ENCODE assay signal across 15 cellular contexts in genomic region chr21:44862869-44863685, GRCh38. TPM values are rescaled to one million over a fixed set of nuclear protein-coding genes. Genes with fewer than 3 reads are reported as not detected.
DNase-seq lines count a peak whose midpoint lies in the region; ATAC-seq and TF ChIP-seq lines count a peak whose summit lies in the region.
"Had no signal": no experiment of that assay in that cellular context is flagged by ENCODE, and none has a peak within 500 bp of the region (broad histone marks: within the 10 kb centered on the region; RNA-seq: fewer than 3 reads in every experiment).

No MANE protein-coding gene starts in this region.

- no peaks in the 10 kb centered on the region for H3K9me2 ChIP-seq in GM23338 (ENCODE audit: insufficient read depth)

- H3K79me2 ChIP-seq in GM23338 (replicated peaks; ENCODE audit: insufficient read depth): peaks cover 92% of the 10 kb centered on the region

- BruUV-seq in A673 (replicated peaks; lab: Mats Ljungman, UMichigan): no TSS peak

- no peak overlapping the region for H2AK5ac ChIP-seq in neuronal stem cell (ENCODE audit: low read depth, low read length)

- peaks cover 40% of the 10 kb centered on the region for H3K79me1 ChIP-seq in neuronal stem cell (ENCODE audit: low read depth, low read length)

- H3K9me3 ChIP-seq in A673 (ENCODE audit: low read depth, low read length, poor library complexity, severe bottlenecking): no peaks in the 10 kb centered on the region
- H3K9me3 ChIP-seq in neuronal stem cell (replicated peaks in 1 of 2; ENCODE audit: control insufficient read depth in 2 of 2, insufficient read depth in 1 of 2, low read depth in 1 of 2, low read length in 2 of 2): no peaks in the 10 kb centered on the region

- H3K4me3 ChIP-seq in A673 (ENCODE audit: low read depth, low read length, poor library complexity, severe bottlenecking): no peak overlapping the region
- no peak overlapping the region for H3K4me3 ChIP-seq in GM23338
- no peak overlapping the region for H3K4me3 ChIP-seq in neuronal stem cell (ENCODE audit: low read length in 2 of 2)

- H2AFZ ChIP-seq in GM23338 (no peak overlapping the region), neuronal stem cell (ENCODE audit: low read length) (no peak overlapping the region)

- H3K9ac ChIP-seq in neuronal stem cell (ENCODE audit: low read depth, low read length, poor library complexity): no peak overlapping the region

- no peak overlapping the region for H3K23ac ChIP-seq in neuronal stem cell (ENCODE audit: low read depth, low read length, poor library complexity)

- H3K4me1 ChIP-seq in A673 (ENCODE audit: insufficient read depth, low read length, poor library complexity, severe bottlenecking) (peaks cover 17% of the 10 kb centered on the region), GM23338 (ENCODE audit: insufficient read depth) (peaks cover 14% of the 10 kb centered on the region; the same call in 1 of the 2 replicates), neuronal stem cell (ENCODE audit: control insufficient read depth in 2 of 2, insufficient read depth in 1 of 2, low read depth in 1 of 2, low read length in 2 of 2) (peaks cover 4 to 11% of the 10 kb centered on the region in 2 donors)

- peaks cover 30% of the 10 kb centered on the region for H3K4me1 Mint-ChIP-seq in GM23338
- peaks cover 80% of the 10 kb centered on the region for H3K4me1 Mint-ChIP-seq in dendritic cell treated with granulocyte-macrophage colony-stimulating factor and Interleukin-4, amounts not matched to agents 40 ng/mL and 50 ng/mL, for 4 days (ENCODE audit: low read depth)

- TF ChIP-seq CTCF in A673 (conservative IDR thresholded peaks at IDR 0.05; ENCODE audit: low read depth, low read length) (no peak), GM23338 (conservative IDR thresholded peaks at IDR 0.05; ENCODE audit: low read depth in 2 of 2) (no peak)

- H3K14ac ChIP-seq in neuronal stem cell (ENCODE audit: low read length): no peak overlapping the region

- ATAC-seq in GM23338: no peak
- ATAC-seq: CD8-positive, alpha-beta T cell had no signal

- POLR2A ChIA-PET in A673 (lab: Charles Lee; ENCODE audit: low non-redundant PET): no interaction called here

- no peaks in the 10 kb centered on the region for H3K9me3 Mint-ChIP-seq in GM23338
- no peaks in the 10 kb centered on the region for H3K9me3 Mint-ChIP-seq in dendritic cell treated with granulocyte-macrophage colony-stimulating factor and Interleukin-4, amounts not matched to agents 40 ng/mL and 50 ng/mL, for 4 days
- H3K9me3 Mint-ChIP-seq: CD8-positive, alpha-beta T cell had no signal

- H3K27me3 ChIP-seq in A673 (replicated peaks; ENCODE audit: insufficient read depth, low read depth, low read length, poor library complexity) (no peaks in the 10 kb centered on the region), GM23338 (ENCODE audit: insufficient read depth) (no peaks in the 10 kb centered on the region), neuronal stem cell (ENCODE audit: control insufficient read depth in 3 of 3, insufficient read depth in 3 of 3, low read depth in 1 of 3, low read length in 3 of 3) (no peaks in the 10 kb centered on the region)

- no CpG with 5 or more reads among the region's 25 CpGs for WGBS in neuronal stem cell (ENCODE audit: extremely low coverage in 2 of 2, insufficient read length in 2 of 2, insufficient replicate concordance in 1 of 2), 2 donors

- no peaks in the 10 kb centered on the region for H3F3A ChIP-seq in GM23338 (replicated peaks; ENCODE audit: low read depth)

- peak overlapping the region; percentile 49; the same call in 1 of the 2 replicates for H3K27ac Mint-ChIP-seq in GM23338
- H3K27ac Mint-ChIP-seq in dendritic cell treated with granulocyte-macrophage colony-stimulating factor and Interleukin-4, amounts not matched to agents 40 ng/mL and 50 ng/mL, for 4 days: peak overlapping the region; percentile 31
- H3K27ac Mint-ChIP-seq: CD8-positive, alpha-beta T cell had no signal

- H3K27ac ChIP-seq in A673 (ENCODE audit: low read depth, low read length, poor library complexity, severe bottlenecking) (peak overlapping the region; percentile 30), GM23338 (ENCODE audit: low read depth) (no peak overlapping the region), neuronal stem cell (replicated peaks; ENCODE audit: low read length) (no peak overlapping the region)

- CTCF ChIA-PET in A673 (lab: Charles Lee): no interaction called here

- intact Hi-C loops in A673 (cut with micrococcal nuclease; ENCODE audit: unreplicated experiment): no loop called here
- intact Hi-C loops in dendritic cell treated with granulocyte-macrophage colony-stimulating factor and Interleukin-4, amounts not matched to agents 40 ng/mL and 50 ng/mL, for 4 days (cut with micrococcal nuclease): no loop called here

- H3K4ac ChIP-seq in neuronal stem cell (ENCODE audit: low read length): no peak overlapping the region

- H3K27me3 Mint-ChIP-seq in GM23338 (ENCODE audit: insufficient read depth, low read depth, poor library complexity): peaks cover 2% of the 10 kb centered on the region
- H3K27me3 Mint-ChIP-seq in dendritic cell treated with granulocyte-macrophage colony-stimulating factor and Interleukin-4, amounts not matched to agents 40 ng/mL and 50 ng/mL, for 4 days: no peaks in the 10 kb centered on the region

- H2BK120ac ChIP-seq in neuronal stem cell (ENCODE audit: low read depth, low read length): no peak overlapping the region

- no peak overlapping the region for H4K8ac ChIP-seq in neuronal stem cell (ENCODE audit: low read depth, low read length)

- H3K18ac ChIP-seq in neuronal stem cell (ENCODE audit: low read length): peak overlapping the region; percentile 53

- H3K36me3 ChIP-seq in A673 (ENCODE audit: insufficient read depth, low read length, poor library complexity, severe bottlenecking) (peaks cover 54% of the 10 kb centered on the region), GM23338 (ENCODE audit: insufficient read depth) (peaks cover 14% of the 10 kb centered on the region), neuronal stem cell (replicated peaks in 1 of 2; ENCODE audit: control insufficient read depth in 2 of 2, insufficient read depth in 2 of 2, low read length in 2 of 2) (peaks cover 44 to 87% of the 10 kb centered on the region in 2 donors)

- DNase-seq in A673 (ENCODE audit: low spot score) (no peak), GM23338 (ENCODE audit: low spot score) (no peak), neuronal stem cell (ENCODE audit: low spot score) (no peak), LoVo (ENCODE audit: low spot score) (no peak), DMS153 treated with DMSO at 0.1 percent for 48 hours (lab: John Stamatoyannopoulos, UW; ENCODE audit: unreplicated experiment) (no peak), NCI-H1105 (lab: John Stamatoyannopoulos, UW) (no peak)
- DNase-seq: CD8-positive, alpha-beta T cell; EL; H7; NCI-H1436; NCI-H2029 treated with DMSO at 0.1 percent for 48 hours; NCI-H510A; NCI-H82 had no signal

- H2BK5ac ChIP-seq in neuronal stem cell (ENCODE audit: low read length): no peak overlapping the region

- H3K4me2 ChIP-seq in GM23338: no peak overlapping the region
- no peak overlapping the region for H3K4me2 ChIP-seq in neuronal stem cell (ENCODE audit: insufficient read depth, low read length, poor library complexity, severe bottlenecking)

- no peak overlapping the region for H4K91ac ChIP-seq in neuronal stem cell (ENCODE audit: low read depth, low read length, poor library complexity)

- peaks cover 59% of the 10 kb centered on the region for H3K36me3 Mint-ChIP-seq in GM23338 (ENCODE audit: low read depth)
- H3K36me3 Mint-ChIP-seq in dendritic cell treated with granulocyte-macrophage colony-stimulating factor and Interleukin-4, amounts not matched to agents 40 ng/mL and 50 ng/mL, for 4 days (ENCODE audit: low read depth): peaks cover 96% of the 10 kb centered on the region

- no peak overlapping the region for H2BK12ac ChIP-seq in neuronal stem cell (ENCODE audit: low read length)

- H4K20me1 ChIP-seq in GM23338 (replicated peaks; ENCODE audit: insufficient read depth): peaks cover 33% of the 10 kb centered on the region

- H3K4me3 Mint-ChIP-seq in GM23338: no peak overlapping the region
- no peak overlapping the region for H3K4me3 Mint-ChIP-seq in dendritic cell treated with granulocyte-macrophage colony-stimulating factor and Interleukin-4, amounts not matched to agents 40 ng/mL and 50 ng/mL, for 4 days
- H3K4me3 Mint-ChIP-seq: CD8-positive, alpha-beta T cell had no signal

- no peak overlapping the region for H2BK15ac ChIP-seq in neuronal stem cell (ENCODE audit: low read length)

TF ChIP-seq in GM23338, 12 proteins besides CTCF, POLR2A, EP300 and RAD21 (continues in another document):
- TF ChIP-seq JUNB (IDR thresholded peaks at IDR 0.05; ENCODE audit: unreplicated experiment): no peak
- no peak for TF ChIP-seq ZNF331 (CRISPR knock-in tag; IDR thresholded peaks at IDR 0.05; ENCODE audit: low read depth)

RNA-seq across cellular contexts. Expression of gene PTTG1IP, which starts 10.4 kb away (rescaled TPM):
- 216 and 217 TPM in 2 replicates for total RNA-seq in A673 (2021)
- 168 and 172 TPM in 2 replicates for total RNA-seq in GM23338 (2014; rRNA removed; shearing (Covaris generic))
- polyA plus RNA-seq in GM23338 (2016; fragmentation: Nextera tagmentation; extraction: Ambion mirVana): 96.0 and 99.9 TPM in 2 replicates
- 134 TPM for polyA plus RNA-seq in neuronal stem cell (2013, experiment 1 of 2)
- 131 TPM for polyA plus RNA-seq in neuronal stem cell (2013, experiment 2 of 2)

RNA-seq across cellular contexts. Expression of gene SUMO3, which starts 45.2 kb away (rescaled TPM):
- total RNA-seq in A673 (2021): 124 and 132 TPM in 2 replicates
- total RNA-seq in GM23338 (2014; rRNA removed; shearing (Covaris generic)): 91.9 and 103 TPM in 2 replicates
- 90.6 and 90.8 TPM in 2 replicates for polyA plus RNA-seq in GM23338 (2016; fragmentation: Nextera tagmentation; extraction: Ambion mirVana)
- polyA plus RNA-seq in neuronal stem cell (2013, experiment 1 of 2): 216 TPM
- polyA plus RNA-seq in neuronal stem cell (2013, experiment 2 of 2): 212 TPM

RNA-seq across cellular contexts. Expression of gene ITGB2, which starts 57.6 kb away (rescaled TPM):
- 5.0 and 7.4 TPM in 2 replicates for total RNA-seq in A673 (2021)
- total RNA-seq in GM23338 (2014; rRNA removed; shearing (Covaris generic)): 0.63 TPM in 1 of 2 replicates, not detected in the other
- polyA plus RNA-seq in GM23338 (2016; fragmentation: Nextera tagmentation; extraction: Ambion mirVana): 0.40 and 0.44 TPM in 2 replicates
- polyA plus RNA-seq in neuronal stem cell (2013, experiment 1 of 2): 0.06 TPM
- 0.12 TPM for polyA plus RNA-seq in neuronal stem cell (2013, experiment 2 of 2)
- polyA plus RNA-seq: BJ had no signal
